Comparison of ENCODE assay signal across 19 cellular contexts in genomic region chr14:20803221-20803620, GRCh38. TPM values are rescaled to one million over a fixed set of nuclear protein-coding genes. Genes with fewer than 3 reads are reported as not detected.
DNase-seq lines count a peak whose midpoint lies in the region; ATAC-seq and TF ChIP-seq lines count a peak whose summit lies in the region.
"Had no signal": no experiment of that assay in that cellular context is flagged by ENCODE, and none has a peak within 500 bp of the region (broad histone marks: within the 10 kb centered on the region; RNA-seq: fewer than 3 reads in every experiment).

No MANE protein-coding gene starts in this region.

- no peaks in the 10 kb centered on the region for H3K4me1 ChIP-seq in ascending aorta
- peaks cover 0 to 27% (median 0%) of the 10 kb centered on the region in 3 donors for H3K4me1 ChIP-seq in esophagus squamous epithelium
- H3K4me1 ChIP-seq in upper lobe of right lung: peaks cover 18% of the 10 kb centered on the region
- H3K4me1 ChIP-seq: SJSA1 had no signal

- intact Hi-C loops in ascending aorta (cut with DNase I): no loop called here
- intact Hi-C loops in esophagus squamous epithelium (cut with DNase I): no loop called here
- intact Hi-C loops in upper lobe of right lung (cut with DNase I): no loop called here

- ATAC-seq in upper lobe of right lung (no peak), GM19023 (IDR thresholded peaks at IDR 0.05; ENCODE audit: unreplicated experiment) (no peak)

- H3K4me3 ChIP-seq in ascending aorta (peak overlapping the region in 1 of 2 donors; percentile 47), esophagus squamous epithelium (peak overlapping the region in 2 of 4 donors; percentile 30 to 58), upper lobe of right lung (peak overlapping the region; percentile 60)
- H3K4me3 ChIP-seq: cardiac muscle cell, SJSA1 had no signal

- no peak for DNase-seq in ascending aorta (ENCODE audit: low spot score in 2 of 2)
- DNase-seq in esophagus squamous epithelium (lab: John Stamatoyannopoulos, UW): no peak
- peak in 33 of 56 donors; percentile 27 to 79 (median 49) for DNase-seq in nucleus accumbens (lab: John Stamatoyannopoulos, UW)
- no peak for DNase-seq in upper lobe of right lung
- no peak for DNase-seq in activated CD4-positive, alpha-beta T cell treated with anti-CD3 and anti-CD28 coated beads, Interleukin-2, amount 50 U/mL, for 48 hours
- no peak for DNase-seq in A172 (ENCODE audit: low spot score)
- DNase-seq: activated CD4-positive, alpha-beta T cell treated with anti-CD3 and anti-CD28 coated beads, Interleukin-2, amount 10 ng/mL, durations not matched to agents 7 days and 5 days; activated naive CD8-positive, alpha-beta T cell treated with anti-CD3 and anti-CD28 coated beads, Interleukin-2, amount 10 ng/mL, durations not matched to agents 7 days and 5 days; DMS79; NCI-H1694; NCI-H446; stimulated activated CD4-positive, alpha-beta T cell treated with anti-CD3 and anti-CD28 coated beads, Interleukin-12 subunit alpha, Interleukin-12 subunit beta, amount 100 ng/mL, for 4 hours had no signal

- no peaks in the 10 kb centered on the region for H3K9me3 ChIP-seq in ascending aorta
- H3K9me3 ChIP-seq in esophagus squamous epithelium: no peaks in the 10 kb centered on the region
- no peaks in the 10 kb centered on the region for H3K9me3 ChIP-seq in upper lobe of right lung
- H3K9me3 ChIP-seq: BLaER1 treated with 17β-estradiol and CSF1 and Interleukin-3, amounts not matched to agents 10 nM and 100 nM; SJSA1 had no signal

- H3K36me3 ChIP-seq in ascending aorta: no peaks in the 10 kb centered on the region
- no peaks in the 10 kb centered on the region for H3K36me3 ChIP-seq in esophagus squamous epithelium
- H3K36me3 ChIP-seq in upper lobe of right lung: no peaks in the 10 kb centered on the region
- H3K36me3 ChIP-seq: cardiac muscle cell, SJSA1 had no signal

- no peaks in the 10 kb centered on the region for H3K27me3 ChIP-seq in ascending aorta
- peaks cover 0 to 17% (median 0%) of the 10 kb centered on the region in 4 donors for H3K27me3 ChIP-seq in esophagus squamous epithelium
- no peaks in the 10 kb centered on the region for H3K27me3 ChIP-seq in upper lobe of right lung
- H3K27me3 ChIP-seq: BLaER1 treated with 17β-estradiol and CSF1 and Interleukin-3, amounts not matched to agents 10 nM and 100 nM; cardiac muscle cell had no signal

- TF ChIP-seq CTCF in ascending aorta (IDR thresholded peaks at IDR 0.05) (no peak), esophagus squamous epithelium (IDR thresholded peaks at IDR 0.05) (no peak), upper lobe of right lung (IDR thresholded peaks at IDR 0.05) (no peak)

- WGBS in esophagus squamous epithelium, 2 donors: 59 to 70% methylated on average over 7 of the region's 7 CpGs

- H3K27ac ChIP-seq in ascending aorta: peak overlapping the region; percentile 37 to 40
- H3K27ac ChIP-seq in esophagus squamous epithelium: peak overlapping the region; percentile 30 to 75 (median 54)
- peak overlapping the region; percentile 83 for H3K27ac ChIP-seq in upper lobe of right lung
- H3K27ac ChIP-seq: cardiac muscle cell, SJSA1 had no signal

- no peak for TF ChIP-seq POLR2A in esophagus squamous epithelium (IDR thresholded peaks at IDR 0.05)

RNA-seq across cellular contexts. Expression of gene RNASE1, which starts 0.6 kb away (rescaled TPM):
- total RNA-seq in ascending aorta (515 TPM), esophagus squamous epithelium (100 to 1,000 TPM in 2 of 4 donors, 10 to 100 TPM in 2; 12.0 to 297 (median 61.0) TPM), upper lobe of right lung (888 TPM)
- total RNA-seq in A172 (2014; rRNA removed; shearing (Covaris generic)): not detected in 2 replicates
- total RNA-seq: activated CD4-positive, alpha-beta T cell treated with anti-CD3 and anti-CD28 coated beads, Interleukin-2, amount 10 ng/mL, durations not matched to agents 7 days and 5 days; SJSA1 had no signal

RNA-seq across cellular contexts. Expression of gene RNASE6, which starts 22.2 kb away (rescaled TPM):
- total RNA-seq in ascending aorta (0.96 TPM), esophagus squamous epithelium (10 to 100 TPM in 2 of 4 donors, under 1 TPM in 2; 0.26 to 22.3 (median 7.1) TPM), upper lobe of right lung (20.3 TPM)
- total RNA-seq in A172 (2014; rRNA removed; shearing (Covaris generic)): not detected in 2 replicates
- total RNA-seq: cardiac muscle cell, HT-29, M059J, SJSA1 had no signal

RNA-seq across cellular contexts. Expression of gene EDDM3B, which starts 35.0 kb away (rescaled TPM):
- total RNA-seq in ascending aorta: not detected
- not detected for total RNA-seq in esophagus squamous epithelium
- total RNA-seq in upper lobe of right lung: not detected
- not detected in 2 replicates for total RNA-seq in A172 (2014; rRNA removed; shearing (Covaris generic))
- total RNA-seq: activated CD4-positive, alpha-beta T cell treated with anti-CD3 and anti-CD28 coated beads, Interleukin-2, amount 10 ng/mL, durations not matched to agents 7 days and 5 days; activated naive CD8-positive, alpha-beta T cell treated with anti-CD3 and anti-CD28 coated beads, Interleukin-2, amount 10 ng/mL, durations not matched to agents 7 days and 5 days; cardiac muscle cell; HT-29; M059J; occipital lobe; SJSA1 had no signal

RNA-seq across cellular contexts. Expression of gene EDDM3A, which starts 57.5 kb away (rescaled TPM):
- total RNA-seq in ascending aorta (not detected), esophagus squamous epithelium (not detected), upper lobe of right lung (not detected)
- not detected in 2 replicates for total RNA-seq in A172 (2014; rRNA removed; shearing (Covaris generic))
- total RNA-seq: activated CD4-positive, alpha-beta T cell treated with anti-CD3 and anti-CD28 coated beads, Interleukin-2, amount 10 ng/mL, durations not matched to agents 7 days and 5 days; activated naive CD8-positive, alpha-beta T cell treated with anti-CD3 and anti-CD28 coated beads, Interleukin-2, amount 10 ng/mL, durations not matched to agents 7 days and 5 days; cardiac muscle cell; HT-29; M059J; occipital lobe; SJSA1 had no signal

Comparison
In these comparisons a context has a peak if more than half of its experiments do, and no peak if none do; other contexts are left out.
1. DNase-seq: peak in nucleus accumbens (33 of 56); none in ascending aorta (0 of 2), esophagus squamous epithelium (single experiment), upper lobe of right lung (single experiment), activated CD4-positive, alpha-beta T cell treated with anti-CD3 and anti-CD28 coated beads, Interleukin-2, amount 50 U/mL, for 48 hours (0 of 2) and A172 (single experiment).
2. RNA of gene RNASE1, which starts 0.6 kb away (total RNA-seq): 888 TPM in upper lobe of right lung (single experiment), 515 TPM in ascending aorta (single experiment) and 12.0 to 297 TPM in esophagus squamous epithelium; not detected in A172; every median in the first group is over 10 times any median in the second.
3. Peak in every context shown above with its lines, with median percentiles within 50 percentile points of each other: H3K27ac ChIP-seq.